Comparison of ENCODE assay signal across 1 cellular context in genomic region chr11:102377891-102378290, GRCh38.
TF ChIP-seq lines count a peak whose summit lies in the region.

No MANE protein-coding gene starts in this region.

TF ChIP-seq in K562, 482 proteins besides CTCF, POLR2A, EP300 and RAD21:
- TF ChIP-seq ZNF140 (CRISPR knock-in tag; IDR thresholded peaks at IDR 0.05) = no peak
- no peak for TF ChIP-seq RBM34 (IDR thresholded peaks at IDR 0.05; ENCODE audit: borderline replicate concordance, insufficient read depth, low read length)
- TF ChIP-seq RBM17 (IDR thresholded peaks at IDR 0.05; ENCODE audit: borderline replicate concordance, low read depth, low read length) = no peak
- TF ChIP-seq, protein P1, sequence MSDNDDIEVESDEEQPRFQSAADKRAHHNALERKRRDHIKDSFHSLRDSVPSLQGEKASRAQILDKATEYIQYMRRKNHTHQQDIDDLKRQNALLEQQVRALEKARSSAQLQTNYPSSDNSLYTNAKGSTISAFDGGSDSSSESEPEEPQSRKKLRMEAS (CRISPR knock-in tag; IDR thresholded peaks at IDR 0.05) = no peak
- TF ChIP-seq CLOCK (CRISPR knock-in tag; IDR thresholded peaks at IDR 0.05; ENCODE audit: borderline replicate concordance) = no peak
- no peak for TF ChIP-seq MCM3 (IDR thresholded peaks at IDR 0.05)
- TF ChIP-seq PYGO2 (tag; IDR thresholded peaks at IDR 0.05) = no peak
- TF ChIP-seq MAZ (CRISPR knock-in tag; conservative IDR thresholded peaks at IDR 0.05 in 1 of 2, IDR thresholded peaks at IDR 0.05 in 1 of 2) = no peak
